Comparison of ENCODE assay signal across 8 cellular contexts in genomic region chr9:5338992-5339981, GRCh38. TPM values are rescaled to one million over a fixed set of nuclear protein-coding genes. Genes with fewer than 3 reads are reported as not detected.
DNase-seq lines count a peak whose midpoint lies in the region; ATAC-seq, FAIRE-seq and TF ChIP-seq lines count a peak whose summit lies in the region.
"Not testable (repeated sequence)": the region's sequence is repeated elsewhere in the genome, so short reads cannot be mapped to it uniquely, and the experiment has no call there.

RLN1 (minus strand) TSS chr9:5339876; CDS start chr9:5339746, 130 bp downstream.

- not testable (repeated sequence) for H3K9me3 ChIP-seq in CD4-positive, CD25-positive, alpha-beta regulatory T cell (ENCODE audit: control insufficient read depth in 2 of 2, low read length in 2 of 2); pancreas

- H3K36me3 ChIP-seq in CD4-positive, CD25-positive, alpha-beta regulatory T cell (ENCODE audit: control insufficient read depth, insufficient read depth, low read length); pancreas: not testable (repeated sequence)

- H3K27me3 Mint-ChIP-seq in CD4-positive, CD25-positive, alpha-beta regulatory T cell = peaks cover 12% of the 10 kb centered on the region
- H3K27me3 Mint-ChIP-seq in T-helper 2 cell treated with Interferon-gamma antibody and Interleukin-4, amounts not matched to agents 5 μg/mL and 100 μg/mL, for 36 hours (ENCODE audit: low read depth) = not testable (repeated sequence)

- H3K27ac Mint-ChIP-seq in CD4-positive, CD25-positive, alpha-beta regulatory T cell = peak within 1 kb of the TSS; percentile 1 to 60 (median 32)
- peak within 1 kb of the TSS; percentile 45 for H3K27ac Mint-ChIP-seq in T-helper 2 cell treated with Interferon-gamma antibody and Interleukin-4, amounts not matched to agents 5 μg/mL and 100 μg/mL, for 36 hours

- not testable (repeated sequence) for H3K9me3 Mint-ChIP-seq in CD4-positive, CD25-positive, alpha-beta regulatory T cell; T-helper 2 cell treated with Interferon-gamma antibody and Interleukin-4, amounts not matched to agents 5 μg/mL and 100 μg/mL, for 36 hours

- ATAC-seq in CD4-positive, CD25-positive, alpha-beta regulatory T cell (ENCODE audit: low read depth in 2 of 2) = peak; percentile 99
- ATAC-seq in GM19324 (IDR thresholded peaks at IDR 0.05; ENCODE audit: low FRiP score, unreplicated experiment) (peak; percentile 100), HG02798 (IDR thresholded peaks at IDR 0.05; ENCODE audit: poor library complexity, unreplicated experiment) (peak; percentile 100), left ventricle myocardium superior (peak; percentile 100), pancreas (peak; percentile 100)

- peak in 2 of 3 donors; percentile 37 to 48 for DNase-seq in CD4-positive, CD25-positive, alpha-beta regulatory T cell
- DNase-seq in HK-2 (ENCODE audit: unreplicated experiment) (peak; percentile 1), astrocyte of the hippocampus (ENCODE audit: low read depth, low spot score) (peak; percentile 6), pancreas (peak in 3 of 6 donors; percentile 13 to 30 (median 17))
- DNase-seq in T-helper 2 cell treated with Interferon-gamma antibody and Interleukin-4, amounts not matched to agents 5 μg/mL and 100 μg/mL, for 36 hours (ENCODE audit: low spot score); left ventricle myocardium superior: not testable (repeated sequence)

- H3K4me1 ChIP-seq in CD4-positive, CD25-positive, alpha-beta regulatory T cell (ENCODE audit: control insufficient read depth, insufficient read depth, low read length, poor library complexity, severe bottlenecking) = peaks cover 18% of the 10 kb centered on the region
- H3K4me1 ChIP-seq in pancreas = not testable (repeated sequence)

- H3K27me3 ChIP-seq in CD4-positive, CD25-positive, alpha-beta regulatory T cell (ENCODE audit: control insufficient read depth, insufficient read depth, low read length); pancreas: not testable (repeated sequence)

- intact Hi-C loops in left ventricle myocardium superior (cut with micrococcal nuclease); pancreas (cut with DNase I): not testable (repeated sequence)

- peak within 1 kb of the TSS; percentile 42 to 91 (median 58) for H3K4me3 Mint-ChIP-seq in CD4-positive, CD25-positive, alpha-beta regulatory T cell
- peak within 1 kb of the TSS; percentile 69 for H3K4me3 Mint-ChIP-seq in T-helper 2 cell treated with Interferon-gamma antibody and Interleukin-4, amounts not matched to agents 5 μg/mL and 100 μg/mL, for 36 hours

- WGBS in pancreas, 2 donors = 15 to 21% methylated on average over 14 of the region's 50 CpGs

- FAIRE-seq in pancreas (lab: Jason Lieb, UNC) = peak; percentile 88

- H3K4me1 Mint-ChIP-seq in CD4-positive, CD25-positive, alpha-beta regulatory T cell = peaks cover 13 to 30% (median 23%) of the 10 kb centered on the region in 4 donors
- H3K4me1 Mint-ChIP-seq in T-helper 2 cell treated with Interferon-gamma antibody and Interleukin-4, amounts not matched to agents 5 μg/mL and 100 μg/mL, for 36 hours (ENCODE audit: low read depth) = peaks cover 22% of the 10 kb centered on the region

- peak within 1 kb of the TSS; percentile 8 for H3K27ac ChIP-seq in CD4-positive, CD25-positive, alpha-beta regulatory T cell (ENCODE audit: insufficient read depth, low read length, poor library complexity, severe bottlenecking)
- H3K27ac ChIP-seq in pancreas = not testable (repeated sequence)

- H3K36me3 Mint-ChIP-seq in CD4-positive, CD25-positive, alpha-beta regulatory T cell; T-helper 2 cell treated with Interferon-gamma antibody and Interleukin-4, amounts not matched to agents 5 μg/mL and 100 μg/mL, for 36 hours (ENCODE audit: low read depth): not testable (repeated sequence)

- not testable (repeated sequence) for TF ChIP-seq CTCF in pancreas (IDR thresholded peaks at IDR 0.05)

- not testable (repeated sequence) for H3K4me3 ChIP-seq in CD4-positive, CD25-positive, alpha-beta regulatory T cell (ENCODE audit: low read depth, low read length); pancreas

RNA-seq across cellular contexts. Expression of gene RLN1, which starts in this region (rescaled TPM):
- 1.5 TPM for total RNA-seq in CD4-positive, CD25-positive, alpha-beta regulatory T cell
- polyA plus RNA-seq in CD4-positive, CD25-positive, alpha-beta regulatory T cell = 1 to 10 TPM in 3 of 4 donors, under 1 TPM in 1; 0.79 to 3.2 (median 2.8) TPM
- total RNA-seq in left ventricle myocardium superior = 0.35 TPM
- not detected for total RNA-seq in pancreas
- not detected for polyA plus RNA-seq in pancreas

Comparison
In these comparisons a context has a peak if more than half of its experiments do, and no peak if none do; other contexts are left out.
1. Peak in ATAC-seq in left ventricle myocardium superior; RNA of the gene not detected or under 1 TPM.
2. Peak in ATAC-seq in pancreas; RNA of the gene not detected or under 1 TPM.